In the genomic region with DNA sequence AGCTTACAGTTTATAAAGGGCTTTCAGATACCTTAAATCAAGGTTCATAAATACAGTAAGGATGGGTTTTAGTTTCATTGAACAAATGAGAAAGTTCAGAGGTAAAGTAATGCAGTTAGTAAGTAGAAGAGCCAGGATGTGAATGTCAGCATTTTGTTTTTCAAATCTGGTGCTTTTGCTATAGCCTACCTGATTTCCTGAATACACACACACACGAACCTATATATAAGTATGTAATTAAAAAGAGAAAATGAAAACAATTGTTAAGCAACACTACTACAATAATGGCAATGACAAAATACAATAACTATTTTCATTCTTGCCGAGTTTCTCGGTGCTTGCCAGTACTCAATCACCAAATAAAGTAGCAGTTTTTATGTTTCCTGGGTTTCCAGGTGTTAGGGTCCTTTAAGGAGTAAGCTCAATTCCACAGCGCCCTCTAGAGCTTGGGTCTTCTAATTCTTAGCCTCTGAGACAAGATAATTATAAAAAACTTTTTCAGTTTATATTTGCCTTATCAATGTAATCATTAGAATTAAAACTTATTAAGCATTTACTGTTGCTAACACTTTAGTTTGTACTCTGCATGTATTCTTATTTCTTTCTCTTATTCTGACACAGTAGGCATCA, we compare ENCODE assay signal across 9 cellular contexts.
DNase-seq lines count a peak whose midpoint lies in the region; ATAC-seq, FAIRE-seq and TF ChIP-seq lines count a peak whose summit lies in the region.
"Had no signal": no experiment of that assay in that cellular context is flagged by ENCODE, and none has a peak within 500 bp of the region (broad histone marks: within the 10 kb centered on the region; RNA-seq: fewer than 3 reads in every experiment).

No MANE protein-coding gene starts in this region.

- no peaks in the 10 kb centered on the region for H3K9me3 Mint-ChIP-seq in activated T-cell treated with anti-CD3 and anti-CD28 coated beads, Interleukin-2, amount 50 U/mL, for 4 hours
- H3K9me3 Mint-ChIP-seq: activated B cell treated with CpG ODN at 0.5 μM for 24 hours had no signal

- ATAC-seq in GM21717 (IDR thresholded peaks at IDR 0.05; ENCODE audit: unreplicated experiment) (peak; percentile 70), HG02973 (IDR thresholded peaks at IDR 0.05; ENCODE audit: unreplicated experiment) (no peak), left ventricle myocardium superior (no peak)
- peak in 1 of 2 donors; percentile 56 for ATAC-seq in activated T-cell treated with anti-CD3 and anti-CD28 coated beads, Interleukin-2, amount 50 U/mL, for 4 hours

- TF ChIP-seq CTCF in GM12875 (IDR thresholded peaks at IDR 0.05; ENCODE audit: borderline replicate concordance, insufficient read depth, low read depth, low read length) (peak; percentile 49; the same call in 1 of the 2 replicates), kidney (IDR thresholded peaks at IDR 0.05; ENCODE audit: borderline replicate concordance, extremely low read depth, insufficient read depth) (peak; percentile 33)

- intact Hi-C loops in kidney (cut with DNase I) = no loop called here
- intact Hi-C loops in left ventricle myocardium superior (cut with micrococcal nuclease) = no loop called here

- H3K36me3 ChIP-seq in kidney (ENCODE audit: control insufficient read depth in 1 of 2, insufficient read depth in 2 of 2, low read length in 2 of 2) = no peaks in the 10 kb centered on the region

- no peak for FAIRE-seq in kidney (lab: Jason Lieb, UNC)

- H3K4me1 Mint-ChIP-seq in activated T-cell treated with anti-CD3 and anti-CD28 coated beads, Interleukin-2, amount 50 U/mL, for 4 hours (ENCODE audit: low read depth) = peaks cover 13% of the 10 kb centered on the region

- peak; percentile 29 for DNase-seq in NCI-H1436 (lab: John Stamatoyannopoulos, UW)
- DNase-seq in activated T-cell treated with anti-CD3 and anti-CD28 coated beads, Interleukin-2, amount 50 U/mL, for 4 hours = peak; percentile 40
- no peak for DNase-seq in kidney
- no peak for DNase-seq in left ventricle myocardium superior
- DNase-seq: activated B cell treated with CpG ODN at 0.5 μM for 24 hours had no signal

- no peak overlapping the region for H3K9ac ChIP-seq in kidney (ENCODE audit: low read length in 2 of 2)

- H3K27ac ChIP-seq in kidney (ENCODE audit: low read depth in 2 of 2, low read length in 2 of 2) = no peak overlapping the region
- H3K27ac ChIP-seq: skin epidermis had no signal

- H3K4me3 Mint-ChIP-seq in activated T-cell treated with anti-CD3 and anti-CD28 coated beads, Interleukin-2, amount 50 U/mL, for 4 hours = no peak overlapping the region
- H3K4me3 Mint-ChIP-seq: activated B cell treated with CpG ODN at 0.5 μM for 24 hours had no signal

- H3K4me3 ChIP-seq in GM12875 (ENCODE audit: low read depth, low read length) = no peak overlapping the region
- no peak overlapping the region for H3K4me3 ChIP-seq in kidney (ENCODE audit: low read length in 2 of 2)
- H3K4me3 ChIP-seq: skin epidermis had no signal

- no peaks in the 10 kb centered on the region for H3K27me3 Mint-ChIP-seq in activated T-cell treated with anti-CD3 and anti-CD28 coated beads, Interleukin-2, amount 50 U/mL, for 4 hours (ENCODE audit: low read depth)
- H3K27me3 Mint-ChIP-seq: activated B cell treated with CpG ODN at 0.5 μM for 24 hours had no signal

- no peaks in the 10 kb centered on the region for H3K9me3 ChIP-seq in kidney (ENCODE audit: control insufficient read depth in 1 of 2, low read length in 2 of 2)

- no peaks in the 10 kb centered on the region for H3K36me3 Mint-ChIP-seq in activated T-cell treated with anti-CD3 and anti-CD28 coated beads, Interleukin-2, amount 50 U/mL, for 4 hours (ENCODE audit: insufficient read depth)

- no peaks in the 10 kb centered on the region for H3K4me1 ChIP-seq in kidney (ENCODE audit: control insufficient read depth in 1 of 2, insufficient read depth in 1 of 2, low read depth in 1 of 2, low read length in 2 of 2)

Comparison
In these comparisons a context has a peak if more than half of its experiments do, and no peak if none do; other contexts are left out.
1. DNase-seq: peak in NCI-H1436 (single experiment) and activated T-cell treated with anti-CD3 and anti-CD28 coated beads, Interleukin-2, amount 50 U/mL, for 4 hours (single experiment); none in kidney (single experiment) and left ventricle myocardium superior (single experiment).